In the genomic region with DNA sequence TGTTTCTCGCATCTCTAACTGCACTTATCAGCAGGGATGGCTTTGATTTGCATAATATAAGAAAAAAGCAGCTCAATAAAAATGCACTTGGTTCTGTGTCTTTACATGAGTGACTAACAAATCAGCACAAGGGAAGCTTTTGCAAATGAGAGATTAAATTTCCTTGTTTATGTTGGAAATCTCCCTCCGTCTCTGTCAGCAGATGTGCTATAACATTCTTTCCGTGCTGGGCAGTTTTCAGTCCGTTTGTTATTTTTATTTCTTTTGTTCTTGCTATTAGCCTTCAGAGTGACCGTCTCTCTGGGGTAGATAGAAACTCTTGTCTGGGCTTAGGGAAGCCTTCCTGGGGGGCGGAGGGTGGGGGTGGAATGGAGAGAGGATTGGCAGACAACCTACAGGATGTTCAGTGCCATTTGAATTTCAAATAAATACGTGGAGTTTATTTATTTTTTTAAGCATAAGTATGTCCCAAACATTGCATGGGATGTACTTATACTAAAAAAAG, we compare ENCODE assay signal across 26 cellular contexts.
"Had no signal": no experiment of that assay in that cellular context is flagged by ENCODE, and none has a peak within 500 bp of the region (broad histone marks: within the 10 kb centered on the region; RNA-seq: fewer than 3 reads in every experiment).

No MANE protein-coding gene starts in this region.

- DNase-seq: activated CD4-positive, alpha-beta T cell treated with anti-CD3 and anti-CD28 coated beads for 4 hours; activated CD4-positive, alpha-beta T cell treated with anti-CD3 and anti-CD28 coated beads, Interleukin-2, amount 50 U/mL, for 4 hours; activated CD8-positive, alpha-beta memory T cell treated with anti-CD3 and anti-CD28 coated beads, Interleukin-2, amount 50 U/mL, for 4 hours; activated gamma-delta T cell; activated naive CD4-positive, alpha-beta T cell treated with anti-CD3 and anti-CD28 coated beads, Interleukin-2, amount 10 ng/mL, durations not matched to agents 7 days and 5 days; activated T-cell treated with anti-CD3 and anti-CD28 coated beads, Interleukin-2, amount 50 U/mL, for 1 hour; amniotic stem cell; colonic mucosa; dorsolateral prefrontal cortex; effector memory CD4-positive, alpha-beta T cell; erythroblast; kidney; left colon; naive B cell; ovary; right lobe of liver; stimulated activated CD4-positive, alpha-beta T cell treated with anti-CD3 and anti-CD28 coated beads, Interleukin-12 subunit alpha, Interleukin-12 subunit beta, amount 100 ng/mL, for 4 hours; stimulated activated CD4-positive, alpha-beta T cell treated with anti-CD3 and anti-CD28 coated beads, Interleukin-4, amount 100 ng/mL, for 1 hour; stimulated activated naive CD8-positive, alpha-beta T cell treated with anti-CD3 and anti-CD28 coated beads, Interleukin-15, Interleukin-2, amounts not matched to agents 100 U/mL and 50 U/mL, for 24 hours; T-helper 9 cell; testis had no signal

- H3K27ac ChIP-seq: colonic mucosa, dorsolateral prefrontal cortex, gastroesophageal sphincter, hepatocyte, ovary, right lobe of liver, skin epidermis, testis, vagina, VCaP had no signal

- H3K9me3 ChIP-seq: colonic mucosa, gastroesophageal sphincter, ovary, right lobe of liver, testis, vagina had no signal

- H3K36me3 ChIP-seq: colonic mucosa, gastroesophageal sphincter, ovary, right lobe of liver, vagina had no signal

- H3K27me3 ChIP-seq: colonic mucosa, hepatocyte, ovary, right lobe of liver, testis, vagina had no signal

- H3K4me1 ChIP-seq: colonic mucosa, gastroesophageal sphincter, right lobe of liver, testis, vagina had no signal

- H3K4me3 ChIP-seq: colonic mucosa, dorsolateral prefrontal cortex, gastroesophageal sphincter, hepatocyte, ovary, right lobe of liver, skin epidermis, testis, vagina had no signal
